Comparison of ENCODE assay signal across 8 cellular contexts in the genomic region with DNA sequence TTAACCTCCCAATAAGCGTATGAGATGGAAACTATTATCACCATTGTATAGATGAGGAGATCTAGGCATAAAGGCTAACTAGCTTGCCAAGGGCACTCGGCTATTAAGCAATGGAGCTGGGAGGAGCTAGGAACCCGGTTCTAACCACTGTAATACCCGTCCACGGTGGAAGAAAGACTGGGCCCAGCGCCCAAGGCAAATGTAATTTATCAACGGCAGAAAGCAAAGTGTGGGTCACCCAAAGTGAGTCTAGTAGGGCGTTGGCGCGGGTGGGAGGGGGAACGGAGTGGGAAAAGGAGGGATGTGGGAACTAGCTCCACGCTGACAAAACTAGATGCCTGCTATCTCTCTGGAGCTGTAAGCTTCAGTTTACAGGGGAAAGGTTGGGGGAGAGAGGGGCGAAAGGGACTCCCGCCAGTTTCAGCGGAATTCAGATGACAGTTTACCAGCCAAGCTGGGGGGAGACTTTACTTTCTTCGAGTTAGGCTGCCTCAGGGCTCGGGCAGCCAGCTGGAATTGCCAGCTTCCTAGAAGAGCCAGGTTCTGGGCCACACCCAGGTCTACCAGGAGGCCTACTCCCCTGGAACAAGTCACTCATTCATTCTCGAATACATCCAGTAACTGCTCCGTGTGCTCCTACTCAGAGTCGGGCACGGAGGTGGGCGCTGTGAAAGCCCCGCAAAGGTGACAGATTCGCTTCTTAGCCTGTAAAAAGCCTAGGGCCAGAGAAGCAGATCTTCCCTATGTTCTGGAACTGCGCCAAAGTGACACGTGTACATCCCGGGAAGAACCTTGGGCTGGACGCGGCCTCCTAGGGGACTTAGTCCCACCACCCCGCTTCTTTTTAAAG. TPM values are rescaled to one million over a fixed set of nuclear protein-coding genes. Genes with fewer than 3 reads are reported as not detected.
DNase-seq lines count a peak whose midpoint lies in the region; ATAC-seq and TF ChIP-seq lines count a peak whose summit lies in the region.

No MANE protein-coding gene starts in this region.

- TF ChIP-seq CTCF in omental fat pad (IDR thresholded peaks at IDR 0.05), result no peak

- H3K36me3 Mint-ChIP-seq in activated CD4-positive, alpha-beta T cell treated with anti-CD3 and anti-CD28 coated beads for 36 hours (ENCODE audit: low read depth), result peaks cover 37% of the 10 kb centered on the region
- peaks cover 33% of the 10 kb centered on the region for H3K36me3 Mint-ChIP-seq in activated T-helper 1 cell treated with anti-CD3 and anti-CD28 coated beads, Interleukin-12 subunit alpha, Interleukin-12 subunit beta, Interleukin-2, Interleukin-4 antibody, amounts not matched to agents 30 ng/mL and 10 ng/mL and 1 ng/mL, durations not matched to agents 14 hours and 24 hours and 36 hours (ENCODE audit: low read depth)

- no peaks in the 10 kb centered on the region for H3K9me3 Mint-ChIP-seq in activated CD4-positive, alpha-beta T cell treated with anti-CD3 and anti-CD28 coated beads for 36 hours (ENCODE audit: low read depth)
- H3K9me3 Mint-ChIP-seq in activated T-helper 1 cell treated with anti-CD3 and anti-CD28 coated beads, Interleukin-12 subunit alpha, Interleukin-12 subunit beta, Interleukin-2, Interleukin-4 antibody, amounts not matched to agents 30 ng/mL and 10 ng/mL and 1 ng/mL, durations not matched to agents 14 hours and 24 hours and 36 hours, result peaks cover 4% of the 10 kb centered on the region

- DNase-seq in activated CD4-positive, alpha-beta T cell treated with anti-CD3 and anti-CD28 coated beads for 36 hours, result peak; percentile 47
- DNase-seq in activated CD4-positive, alpha-beta T cell treated with anti-CD3 and anti-CD28 coated beads, Interleukin-2, amount 50 U/mL, for 1 hour, result no peak
- peak; percentile 46 for DNase-seq in LHCN-M2 (ENCODE audit: low read depth)
- no peak for DNase-seq in activated T-helper 1 cell treated with anti-CD3 and anti-CD28 coated beads, Interleukin-12 subunit alpha, Interleukin-12 subunit beta, Interleukin-2, Interleukin-4 antibody, amounts not matched to agents 30 ng/mL and 10 ng/mL and 1 ng/mL, durations not matched to agents 14 hours and 24 hours and 36 hours (ENCODE audit: low spot score)
- peak; percentile 51 for DNase-seq in glomerular visceral epithelial cell (ENCODE audit: extremely low spot score)
- DNase-seq in omental fat pad (ENCODE audit: low spot score), result peak; percentile 36
- DNase-seq in NCI-H187 (lab: John Stamatoyannopoulos, UW), result no peak

- peak overlapping the region; percentile 93 for H3K4me3 Mint-ChIP-seq in activated CD4-positive, alpha-beta T cell treated with anti-CD3 and anti-CD28 coated beads for 36 hours
- peak overlapping the region; percentile 99 for H3K4me3 Mint-ChIP-seq in activated T-helper 1 cell treated with anti-CD3 and anti-CD28 coated beads, Interleukin-12 subunit alpha, Interleukin-12 subunit beta, Interleukin-2, Interleukin-4 antibody, amounts not matched to agents 30 ng/mL and 10 ng/mL and 1 ng/mL, durations not matched to agents 14 hours and 24 hours and 36 hours

- H3K27ac Mint-ChIP-seq in activated CD4-positive, alpha-beta T cell treated with anti-CD3 and anti-CD28 coated beads for 36 hours, result peak overlapping the region; percentile 88
- peak overlapping the region; percentile 96 for H3K27ac Mint-ChIP-seq in activated T-helper 1 cell treated with anti-CD3 and anti-CD28 coated beads, Interleukin-12 subunit alpha, Interleukin-12 subunit beta, Interleukin-2, Interleukin-4 antibody, amounts not matched to agents 30 ng/mL and 10 ng/mL and 1 ng/mL, durations not matched to agents 14 hours and 24 hours and 36 hours

- CTCF ChIA-PET in activated CD4-positive, alpha-beta T cell treated with anti-CD3 and anti-CD28 coated beads for 36 hours (lab: Charles Lee), result interaction anchor here (0.5 to 3.9 kb wide), 30 partner anchors 8 to 747 kb away, joined by 3 to 53 read pairs (median 4); partner anchors contain the start of genes ACSF2, CHAD, EME1 and MRPL27

- intact Hi-C loops in activated CD4-positive, alpha-beta T cell treated with anti-CD3 and anti-CD28 coated beads for 36 hours (cut with DNase I, micrococcal nuclease), result loop anchor here (1.0 to 5.0 kb wide), 11 partner anchors 23 to 312 kb away; partner anchors contain the start of genes ACSF2 (in 1 of the 2), ANKRD40 (in 1 of the 2), EME1 (in 1 of the 2) and MRPL27 (in 1 of the 2)
- intact Hi-C loops in activated T-helper 1 cell treated with anti-CD3 and anti-CD28 coated beads, Interleukin-12 subunit alpha, Interleukin-12 subunit beta, Interleukin-2, Interleukin-4 antibody, amounts not matched to agents 30 ng/mL and 10 ng/mL and 1 ng/mL, durations not matched to agents 14 hours and 24 hours and 36 hours (cut with micrococcal nuclease), result loop anchor here (1.0 to 5.0 kb wide), 7 partner anchors 23 to 311 kb away; partner anchors contain the start of genes ACSF2, ANKRD40, EME1 and MRPL27

- peak; percentile 51 for ATAC-seq in activated CD4-positive, alpha-beta T cell treated with anti-CD3 and anti-CD28 coated beads for 36 hours
- ATAC-seq in omental fat pad (ENCODE audit: low FRiP score), result peak; percentile 80
- no peak for ATAC-seq in GM21576 (IDR thresholded peaks at IDR 0.05; ENCODE audit: unreplicated experiment)

- POLR2A ChIA-PET in activated CD4-positive, alpha-beta T cell treated with anti-CD3 and anti-CD28 coated beads for 36 hours (lab: Charles Lee), result interaction anchor here (0.6 to 1.3 kb wide), 6 partner anchors 11 to 50 kb away, joined by 3 to 5 read pairs (median 4); partner anchors contain the start of gene XYLT2

- H3K27me3 Mint-ChIP-seq in activated CD4-positive, alpha-beta T cell treated with anti-CD3 and anti-CD28 coated beads for 36 hours, result no peaks in the 10 kb centered on the region
- H3K27me3 Mint-ChIP-seq in activated T-helper 1 cell treated with anti-CD3 and anti-CD28 coated beads, Interleukin-12 subunit alpha, Interleukin-12 subunit beta, Interleukin-2, Interleukin-4 antibody, amounts not matched to agents 30 ng/mL and 10 ng/mL and 1 ng/mL, durations not matched to agents 14 hours and 24 hours and 36 hours (ENCODE audit: insufficient read depth), result no peaks in the 10 kb centered on the region

- H3K4me1 Mint-ChIP-seq in activated CD4-positive, alpha-beta T cell treated with anti-CD3 and anti-CD28 coated beads for 36 hours, result peaks cover 33% of the 10 kb centered on the region
- H3K4me1 Mint-ChIP-seq in activated T-helper 1 cell treated with anti-CD3 and anti-CD28 coated beads, Interleukin-12 subunit alpha, Interleukin-12 subunit beta, Interleukin-2, Interleukin-4 antibody, amounts not matched to agents 30 ng/mL and 10 ng/mL and 1 ng/mL, durations not matched to agents 14 hours and 24 hours and 36 hours (ENCODE audit: low read depth), result peaks cover 34% of the 10 kb centered on the region

RNA-seq across cellular contexts. Expression of gene LRRC59, which starts 0.8 kb away (rescaled TPM):
- 10 to 100 TPM; 74.4 to 82.7 TPM for total RNA-seq in activated CD4-positive, alpha-beta T cell treated with anti-CD3 and anti-CD28 coated beads for 36 hours
- 165 and 189 TPM in 2 replicates for total RNA-seq in LHCN-M2 (2014; rRNA removed)
- 164 TPM for polyA plus RNA-seq in LHCN-M2 (2012)
- total RNA-seq in activated T-helper 1 cell treated with anti-CD3 and anti-CD28 coated beads, Interleukin-12 subunit alpha, Interleukin-12 subunit beta, Interleukin-2, Interleukin-4 antibody, amounts not matched to agents 30 ng/mL and 10 ng/mL and 1 ng/mL, durations not matched to agents 14 hours and 24 hours and 36 hours, result 113 and 116 TPM in 2 replicates
- total RNA-seq in omental fat pad, result 100 to 1,000 TPM in 3 of 4 donors, 10 to 100 TPM in 1; 53.6 to 193 (median 102) TPM

RNA-seq across cellular contexts. Expression of gene EME1, which starts 23.5 kb away (rescaled TPM):
- total RNA-seq in activated CD4-positive, alpha-beta T cell treated with anti-CD3 and anti-CD28 coated beads for 36 hours, result 10 to 100 TPM; 38.3 to 40.8 TPM
- total RNA-seq in LHCN-M2 (2014; rRNA removed), result 13.9 and 18.1 TPM in 2 replicates
- 7.2 TPM for polyA plus RNA-seq in LHCN-M2 (2012)
- 27.7 and 32.9 TPM in 2 replicates for total RNA-seq in activated T-helper 1 cell treated with anti-CD3 and anti-CD28 coated beads, Interleukin-12 subunit alpha, Interleukin-12 subunit beta, Interleukin-2, Interleukin-4 antibody, amounts not matched to agents 30 ng/mL and 10 ng/mL and 1 ng/mL, durations not matched to agents 14 hours and 24 hours and 36 hours
- 1 to 10 TPM in 1 of 4 donors, not detected in 3; 1.1 TPM for total RNA-seq in omental fat pad

RNA-seq across cellular contexts. Expression of gene MRPL27, which starts 23.5 kb away (rescaled TPM):
- 10 to 100 TPM; 40.1 to 56.2 TPM for total RNA-seq in activated CD4-positive, alpha-beta T cell treated with anti-CD3 and anti-CD28 coated beads for 36 hours
- total RNA-seq in LHCN-M2 (2014; rRNA removed) (79.4 and 81.1 TPM in 2 replicates), omental fat pad (10 to 100 TPM; 48.9 to 71.0 (median 61.7) TPM)
- 157 TPM for polyA plus RNA-seq in LHCN-M2 (2012)
- 73.4 and 78.7 TPM in 2 replicates for total RNA-seq in activated T-helper 1 cell treated with anti-CD3 and anti-CD28 coated beads, Interleukin-12 subunit alpha, Interleukin-12 subunit beta, Interleukin-2, Interleukin-4 antibody, amounts not matched to agents 30 ng/mL and 10 ng/mL and 1 ng/mL, durations not matched to agents 14 hours and 24 hours and 36 hours

RNA-seq across cellular contexts. Expression of gene ACSF2, which starts 29.5 kb away (rescaled TPM):
- total RNA-seq in activated CD4-positive, alpha-beta T cell treated with anti-CD3 and anti-CD28 coated beads for 36 hours, result 10 to 100 TPM; 15.0 to 15.7 TPM
- 16.6 and 17.0 TPM in 2 replicates for total RNA-seq in LHCN-M2 (2014; rRNA removed)
- 25.9 TPM for polyA plus RNA-seq in LHCN-M2 (2012)
- total RNA-seq in activated T-helper 1 cell treated with anti-CD3 and anti-CD28 coated beads, Interleukin-12 subunit alpha, Interleukin-12 subunit beta, Interleukin-2, Interleukin-4 antibody, amounts not matched to agents 30 ng/mL and 10 ng/mL and 1 ng/mL, durations not matched to agents 14 hours and 24 hours and 36 hours, result 8.8 and 11.3 TPM in 2 replicates
- 100 to 1,000 TPM in 1 of 4 donors, 10 to 100 TPM in 3; 36.6 to 140 (median 65.3) TPM for total RNA-seq in omental fat pad

RNA-seq across cellular contexts. Expression of gene XYLT2, which starts 50.6 kb away (rescaled TPM):
- 10 to 100 TPM; 29.8 to 30.4 TPM for total RNA-seq in activated CD4-positive, alpha-beta T cell treated with anti-CD3 and anti-CD28 coated beads for 36 hours
- total RNA-seq in LHCN-M2 (2014; rRNA removed) (41.4 and 48.9 TPM in 2 replicates), omental fat pad (10 to 100 TPM in 3 of 4 donors, 1 to 10 TPM in 1; 8.4 to 23.2 (median 16.5) TPM)
- 24.5 TPM for polyA plus RNA-seq in LHCN-M2 (2012)
- total RNA-seq in activated T-helper 1 cell treated with anti-CD3 and anti-CD28 coated beads, Interleukin-12 subunit alpha, Interleukin-12 subunit beta, Interleukin-2, Interleukin-4 antibody, amounts not matched to agents 30 ng/mL and 10 ng/mL and 1 ng/mL, durations not matched to agents 14 hours and 24 hours and 36 hours, result 63.0 and 63.9 TPM in 2 replicates

Comparison
In these comparisons a context has a peak if more than half of its experiments do, and no peak if none do; other contexts are left out.
1. DNase-seq: peak in activated CD4-positive, alpha-beta T cell treated with anti-CD3 and anti-CD28 coated beads for 36 hours (single experiment), LHCN-M2 (single experiment), glomerular visceral epithelial cell (single experiment) and omental fat pad (single experiment); none in activated CD4-positive, alpha-beta T cell treated with anti-CD3 and anti-CD28 coated beads, Interleukin-2, amount 50 U/mL, for 1 hour (single experiment), activated T-helper 1 cell treated with anti-CD3 and anti-CD28 coated beads, Interleukin-12 subunit alpha, Interleukin-12 subunit beta, Interleukin-2, Interleukin-4 antibody, amounts not matched to agents 30 ng/mL and 10 ng/mL and 1 ng/mL, durations not matched to agents 14 hours and 24 hours and 36 hours (single experiment) and NCI-H187 (0 of 2).